In the genomic region with DNA sequence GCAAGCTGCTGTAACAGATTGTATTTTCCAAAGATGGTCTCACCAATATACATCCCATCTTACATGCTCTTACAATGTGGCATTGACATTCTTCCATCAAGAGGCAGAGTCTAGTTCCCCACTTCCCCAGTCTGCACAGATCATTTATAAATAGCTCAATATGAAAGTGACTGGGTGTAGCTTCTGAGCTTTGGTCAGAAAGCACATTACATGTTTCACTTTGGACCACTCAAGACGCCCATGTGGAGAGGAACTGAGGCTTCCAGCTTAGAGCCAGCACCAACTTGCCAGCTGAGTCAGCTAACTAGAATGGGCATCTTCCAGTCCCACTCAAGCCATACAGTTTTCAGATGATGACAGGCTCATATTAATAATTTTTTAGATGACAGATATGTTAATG, we compare ENCODE assay signal across 16 cellular contexts. TPM values are rescaled to one million over a fixed set of nuclear protein-coding genes. Genes with fewer than 3 reads are reported as not detected.
"Had no signal": no experiment of that assay in that cellular context is flagged by ENCODE, and none has a peak within 500 bp of the region (broad histone marks: within the 10 kb centered on the region; RNA-seq: fewer than 3 reads in every experiment).

No MANE protein-coding gene starts in this region.

- H3K4me3 ChIP-seq: breast epithelium, dorsolateral prefrontal cortex, esophagus squamous epithelium, lung, thyroid gland had no signal

- DNase-seq: activated CD4-positive, alpha-beta memory T cell treated with anti-CD3 and anti-CD28 coated beads for 36 hours; activated gamma-delta T cell; activated naive CD8-positive, alpha-beta T cell treated with anti-CD3 and anti-CD28 coated beads, Interleukin-2, amount 10 ng/mL, durations not matched to agents 7 days and 5 days; activated T-cell treated with anti-CD3 and anti-CD28 coated beads, Interleukin-2, amount 50 U/mL, for 4 hours; anterior cingulate cortex; dorsolateral prefrontal cortex; esophagus squamous epithelium; foreskin fibroblast; left cardiac atrium; midbrain; naive B cell; retina; stimulated activated CD4-positive, alpha-beta T cell treated with anti-CD3 and anti-CD28 coated beads, Interleukin-15, amount 100 ng/mL, for 24 hours; thyroid gland had no signal

- ATAC-seq: activated T-cell treated with anti-CD3 and anti-CD28 coated beads, Interleukin-2, amount 50 U/mL, for 4 hours; left cardiac atrium had no signal

RNA-seq across cellular contexts. Expression of gene GREM1, which starts 45.5 kb away (rescaled TPM):
- total RNA-seq: activated CD4-positive, alpha-beta memory T cell treated with anti-CD3 and anti-CD28 coated beads for 36 hours; activated naive CD8-positive, alpha-beta T cell treated with anti-CD3 and anti-CD28 coated beads, Interleukin-2, amount 10 ng/mL, durations not matched to agents 7 days and 5 days had no signal
